Comparison of ENCODE assay signal across 8 cellular contexts in the genomic region with DNA sequence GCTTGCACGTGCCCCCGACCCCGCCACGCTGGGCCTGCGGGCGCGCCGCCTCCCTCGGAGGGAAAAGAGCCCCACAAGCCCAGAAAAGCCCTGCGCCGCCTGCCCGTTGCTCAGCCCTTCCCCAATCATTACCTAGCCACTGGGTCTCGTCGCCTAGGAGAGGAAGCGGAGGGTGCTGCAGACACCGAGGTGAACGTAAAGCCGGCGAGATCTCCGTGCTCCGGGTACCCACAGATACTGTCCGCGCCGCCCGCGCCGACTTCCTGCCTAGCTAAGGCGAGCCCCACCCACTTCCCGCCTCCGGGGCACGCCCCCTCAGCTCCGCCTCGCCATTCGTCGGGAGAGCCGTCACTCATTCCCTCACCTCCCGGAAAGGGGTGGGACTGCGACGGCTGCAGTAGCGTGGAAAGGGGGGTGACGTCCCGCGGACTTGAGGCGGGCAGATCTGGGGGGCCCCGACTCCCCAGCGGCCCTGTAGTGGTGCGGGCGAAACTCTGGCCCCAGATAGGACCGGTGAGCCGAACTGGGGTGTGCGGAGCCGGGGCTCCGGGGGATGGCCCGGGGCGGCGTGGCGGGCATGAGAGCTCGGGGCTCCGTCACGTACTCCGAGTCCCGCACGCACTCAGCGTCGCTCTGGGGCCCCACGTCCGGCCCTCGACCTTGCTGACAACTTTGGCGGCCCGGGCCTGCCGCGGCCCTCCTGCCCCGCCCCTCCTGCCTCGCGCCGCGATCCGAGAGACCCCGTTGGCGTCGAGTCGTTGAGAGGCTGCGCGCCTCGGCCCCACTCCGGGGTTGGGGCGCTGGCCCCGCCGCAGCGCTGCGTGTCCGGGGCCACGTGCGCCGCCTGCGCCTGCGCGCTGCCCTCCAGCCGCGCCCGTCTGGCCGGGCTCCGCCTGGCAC. TPM values are rescaled to one million over a fixed set of nuclear protein-coding genes. Genes with fewer than 3 reads are reported as not detected.
DNase-seq lines count a peak whose midpoint lies in the region; ATAC-seq and TF ChIP-seq lines count a peak whose summit lies in the region.

Gene ENO1 (minus strand): TSS at position 239 of the 900 bp plus-strand sequence. CDS start 3,778 bp downstream, outside the sequence.

- H3K4me1 ChIP-seq in adrenal gland (replicated peaks in 1 of 2) (peaks cover 40 to 53% of the 10 kb centered on the region in 2 donors), heart left ventricle (peaks cover 6 to 54% (median 44%) of the 10 kb centered on the region in 12 donors), upper lobe of left lung (peaks cover 43 to 57% (median 53%) of the 10 kb centered on the region in 4 donors)

- no peak for TF ChIP-seq EP300 in upper lobe of left lung (IDR thresholded peaks at IDR 0.05)

- peak; percentile 82 for ATAC-seq in HG02798 (IDR thresholded peaks at IDR 0.05; ENCODE audit: poor library complexity, unreplicated experiment)
- ATAC-seq in heart left ventricle, result peak; percentile 94 to 97 (median 96)
- peak; percentile 95 to 96 for ATAC-seq in upper lobe of left lung (ENCODE audit: low FRiP score in 2 of 2)

- peaks cover 0 to 21% of the 10 kb centered on the region in 2 donors for H3K36me3 ChIP-seq in adrenal gland (replicated peaks in 1 of 2)
- H3K36me3 ChIP-seq in heart left ventricle, result peaks cover 0 to 28% (median 12%) of the 10 kb centered on the region in 9 donors
- peaks cover 3 to 16% (median 8%) of the 10 kb centered on the region in 4 donors for H3K36me3 ChIP-seq in upper lobe of left lung

- intact Hi-C loops in adrenal gland (cut with DNase I), result no loop called here
- intact Hi-C loops in heart left ventricle (cut with DNase I), result no loop called here
- intact Hi-C loops in posterior vena cava (cut with DNase I), result no loop called here

- H3K27ac ChIP-seq in adrenal gland (peak within 1 kb of the TSS; percentile 96 to 99 (median 99)), heart left ventricle (peak within 1 kb of the TSS; percentile 95 to 100 (median 98)), upper lobe of left lung (peak within 1 kb of the TSS; percentile 97 to 100 (median 98))

- peak; percentile 98 for DNase-seq in GM13976 (ENCODE audit: low spot score)
- peak; percentile 69 for DNase-seq in NCI-H1417 treated with DMSO at 0.1 percent for 48 hours (lab: John Stamatoyannopoulos, UW)
- peak; percentile 95 to 99 (median 96) for DNase-seq in T-helper 1 cell
- DNase-seq in adrenal gland, result peak; percentile 96 to 99 (median 97)
- peak; percentile 98 to 99 (median 98) for DNase-seq in heart left ventricle
- DNase-seq in posterior vena cava (ENCODE audit: low spot score), result peak; percentile 100
- peak; percentile 97 to 100 for DNase-seq in upper lobe of left lung

- in situ Hi-C loops in GM13976 (cut with MboI; ENCODE audit: low sequenced_read_pairs, unreplicated experiment), result no loop called here

- TF ChIP-seq CTCF in GM13976 (IDR thresholded peaks at IDR 0.05; ENCODE audit: borderline replicate concordance, control extremely low read depth, extremely low read depth, insufficient read depth, missing control alignments), result no peak
- peak in 1 of 6 experiments; percentile 13 for TF ChIP-seq CTCF in adrenal gland (IDR thresholded peaks at IDR 0.05)
- no peak for TF ChIP-seq CTCF in heart left ventricle (IDR thresholded peaks at IDR 0.05)
- TF ChIP-seq CTCF in upper lobe of left lung (IDR thresholded peaks at IDR 0.05), result peak in 2 of 6 experiments; percentile 27 to 39

- no peaks in the 10 kb centered on the region for H3K9me3 ChIP-seq in adrenal gland (replicated peaks in 1 of 3)
- H3K9me3 ChIP-seq in heart left ventricle, result no peaks in the 10 kb centered on the region
- no peaks in the 10 kb centered on the region for H3K9me3 ChIP-seq in upper lobe of left lung

- 0 to 1% (median 1%) methylated on average over 20 to 103 of the region's 103 CpGs for WGBS in adrenal gland, 4 donors
- whole genome bisulfite sequencing in heart left ventricle, 4 donors, result 0 to 1% (median 0%) methylated on average over 33 to 103 of the region's 103 CpGs
- 0 to 1% methylated on average over 14 to 39 of the region's 103 CpGs for WGBS in upper lobe of left lung, 2 donors

- H3K27me3 ChIP-seq in adrenal gland (no peaks in the 10 kb centered on the region), heart left ventricle (no peaks in the 10 kb centered on the region), upper lobe of left lung (no peaks in the 10 kb centered on the region)

- TF ChIP-seq POLR2A in adrenal gland (IDR thresholded peaks at IDR 0.05), result peak; percentile 88 to 96
- TF ChIP-seq POLR2A in heart left ventricle (IDR thresholded peaks at IDR 0.05), result peak; percentile 75 to 91
- peak; percentile 37 to 99 (median 96) for TF ChIP-seq POLR2A in upper lobe of left lung (IDR thresholded peaks at IDR 0.05)

- H3K4me3 ChIP-seq in adrenal gland, result peak within 1 kb of the TSS; percentile 72 to 94 (median 87)
- H3K4me3 ChIP-seq in heart left ventricle, result peak within 1 kb of the TSS; percentile 71 to 99 (median 92)
- H3K4me3 ChIP-seq in upper lobe of left lung, result peak within 1 kb of the TSS; percentile 76 to 99 (median 77)

RNA-seq across cellular contexts. Expression of gene ENO1, which starts in this region (rescaled TPM):
- total RNA-seq in adrenal gland (100 to 1,000 TPM; 419 to 751 (median 581) TPM), heart left ventricle (100 to 1,000 TPM in 8 of 9 donors, 10 to 100 TPM in 1; 92.2 to 557 (median 174) TPM), posterior vena cava (1,000 to 10,000 TPM in 1 of 2 donors, 100 to 1,000 TPM in 1; 578 to 1,026 TPM), upper lobe of left lung (1,000 to 10,000 TPM in 1 of 6 donors, 100 to 1,000 TPM in 5; 259 to 1,187 (median 717) TPM)
- polyA plus RNA-seq in adrenal gland (100 to 1,000 TPM; 142 to 815 (median 215) TPM), heart left ventricle (100 to 1,000 TPM in 1 of 2 donors, 10 to 100 TPM in 1; 71.1 to 547 TPM)

Comparison
In these comparisons a context has a peak if more than half of its experiments do, and no peak if none do; other contexts are left out.
1. Peak in every context shown above with its lines: DNase-seq, ATAC-seq, H3K4me3 ChIP-seq and H3K27ac ChIP-seq.